In the genomic region with DNA sequence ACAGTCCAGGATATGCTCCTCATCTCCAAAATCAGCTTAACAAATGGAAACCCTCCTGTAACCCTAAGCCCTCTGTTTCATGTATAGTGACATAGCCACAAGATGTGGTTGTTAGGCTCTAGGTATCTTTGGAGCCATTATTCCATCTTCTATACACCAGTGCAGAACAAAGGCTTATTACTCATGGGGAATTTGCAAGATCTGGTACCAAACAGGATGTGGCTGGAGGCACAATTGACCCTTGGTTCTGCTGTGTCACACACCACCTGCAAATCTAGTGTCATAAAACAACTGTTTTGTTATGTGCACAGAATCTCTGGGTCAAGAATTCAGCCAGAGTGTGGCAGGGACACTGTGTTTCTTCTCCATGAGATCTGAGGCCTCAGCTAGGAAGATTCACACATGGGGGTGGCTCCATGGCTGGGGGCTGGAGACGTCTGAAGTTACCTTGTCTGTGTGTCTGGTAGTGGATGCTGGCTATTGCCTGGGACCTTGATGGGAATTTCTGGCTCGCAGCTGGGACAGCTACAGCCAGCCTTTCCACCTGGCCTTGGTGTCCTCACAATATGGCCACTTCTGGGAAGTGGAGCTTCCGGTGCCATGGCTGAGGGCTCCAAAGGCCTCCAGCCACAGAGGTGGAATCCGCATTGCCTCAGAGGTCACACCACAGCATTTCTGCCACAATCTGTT, we compare ENCODE assay signal across 23 cellular contexts.
"Had no signal": no experiment of that assay in that cellular context is flagged by ENCODE, and none has a peak within 500 bp of the region (broad histone marks: within the 10 kb centered on the region; RNA-seq: fewer than 3 reads in every experiment).

No MANE protein-coding gene starts in this region.

- H3K36me3 Mint-ChIP-seq: naive B cell, type B pancreatic cell had no signal

- H3K9me3 ChIP-seq: sigmoid colon, stomach, thoracic aorta, uterus had no signal

- H3K4me3 ChIP-seq: coronary artery, lung, sigmoid colon, skin epidermis, stomach, thoracic aorta, uterus had no signal

- FAIRE-seq: endothelial cell of umbilical vein, keratinocyte had no signal

- H3K4me1 Mint-ChIP-seq: immature natural killer cell, naive B cell, nephron progenitor cell had no signal

- H3K27ac ChIP-seq: coronary artery, foreskin keratinocyte, sigmoid colon, skin epidermis, stomach, thoracic aorta, uterus had no signal

- H3K27ac Mint-ChIP-seq: endodermal cell, immature natural killer cell, naive B cell, nephron progenitor cell, type B pancreatic cell had no signal

- H3K9me3 Mint-ChIP-seq: immature natural killer cell, type B pancreatic cell had no signal

- ATAC-seq: foreskin keratinocyte, left cardiac atrium, left ventricle myocardium superior had no signal

- H3K4me1 ChIP-seq: foreskin keratinocyte, sigmoid colon, stomach, uterus had no signal

- H3K36me3 ChIP-seq: sigmoid colon, stomach, thoracic aorta, uterus had no signal

- DNase-seq: effector CD4-positive, alpha-beta T cell; endodermal cell; erythroblast; foreskin keratinocyte; immature natural killer cell; left cardiac atrium; left ventricle myocardium superior; mesendoderm; naive B cell; nephron progenitor cell; sigmoid colon; stimulated activated CD4-positive, alpha-beta T cell treated with anti-CD3 and anti-CD28 coated beads, Interleukin-12 subunit alpha, Interleukin-12 subunit beta, amount 100 ng/mL, for 4 hours; stimulated activated naive CD4-positive, alpha-beta T cell; stomach; substantia nigra; uterus had no signal

- H3K4me3 Mint-ChIP-seq: endodermal cell, immature natural killer cell, naive B cell, nephron progenitor cell, type B pancreatic cell had no signal

- H3K27me3 ChIP-seq: foreskin keratinocyte, sigmoid colon, stomach, uterus had no signal

- H3K27me3 Mint-ChIP-seq: naive B cell, type B pancreatic cell had no signal
